17 cellular contexts compared by ENCODE assay signal in genomic region chr9:6194934-6195333, GRCh38. TPM values are rescaled to one million over a fixed set of nuclear protein-coding genes. Genes with fewer than 3 reads are reported as not detected.
DNase-seq lines count a peak whose midpoint lies in the region; ATAC-seq and TF ChIP-seq lines count a peak whose summit lies in the region.
"Had no signal": no experiment of that assay in that cellular context is flagged by ENCODE, and none has a peak within 500 bp of the region (broad histone marks: within the 10 kb centered on the region; RNA-seq: fewer than 3 reads in every experiment).

No MANE protein-coding gene starts in this region.

- no peaks in the 10 kb centered on the region; the same call in 1 of the 2 replicates for H3K9me3 ChIP-seq in OCI-LY3 (ENCODE audit: insufficient read depth, low read length)
- H3K9me3 ChIP-seq in T-helper 17 cell (ENCODE audit: control insufficient read depth, low read length, poor library complexity, severe bottlenecking) = no peaks in the 10 kb centered on the region
- H3K9me3 ChIP-seq: heart right ventricle, left ventricle myocardium inferior, neutrophil, testis had no signal

- peaks cover 71% of the 10 kb centered on the region for H3K27me3 Mint-ChIP-seq in T-helper 17 cell

- H3K4me3 ChIP-seq in AG10803 (ENCODE audit: low read length) (no peak overlapping the region), GM12865 (ENCODE audit: low read depth, low read length) (no peak overlapping the region), OCI-LY3 (ENCODE audit: low read length) (no peak overlapping the region), fibroblast of pulmonary artery (replicated peaks; ENCODE audit: low read depth, low read length) (no peak overlapping the region)
- H3K4me3 ChIP-seq: GM12878, heart right ventricle, left ventricle myocardium inferior, testis had no signal

- H3K36me3 ChIP-seq in OCI-LY3 (replicated peaks; ENCODE audit: low read depth, low read length) = no peaks in the 10 kb centered on the region
- H3K36me3 ChIP-seq: heart right ventricle, left ventricle myocardium inferior, neutrophil had no signal

- no peak overlapping the region for H3K4me2 ChIP-seq in OCI-LY3 (ENCODE audit: low read length)

- H3K4me1 Mint-ChIP-seq in T-helper 17 cell = peaks cover 4% of the 10 kb centered on the region

- DNase-seq in AG10803 (ENCODE audit: low read depth) = no peak
- DNase-seq in GM12865 (ENCODE audit: low read depth) = peak; percentile 22
- DNase-seq in fibroblast of pulmonary artery (ENCODE audit: low read depth) = no peak
- no peak for DNase-seq in NCI-H2081 treated with DMSO at 0.1 percent for 48 hours (lab: John Stamatoyannopoulos, UW)
- no peak for DNase-seq in T-helper 17 cell
- DNase-seq in SK-N-DZ (ENCODE audit: low spot score) = no peak
- DNase-seq: activated T-cell treated with anti-CD3 and anti-CD28 coated beads, Interleukin-2, amount 50 U/mL, for 4 hours; heart right ventricle; left ventricle myocardium inferior; NCI-H774; small intestine; testis had no signal

- H3K9ac ChIP-seq in OCI-LY3 (ENCODE audit: low read length) = no peak overlapping the region

- H3K27ac Mint-ChIP-seq in T-helper 17 cell = no peak overlapping the region

- peaks cover 3% of the 10 kb centered on the region for H3K36me3 Mint-ChIP-seq in T-helper 17 cell (ENCODE audit: low read depth)

- TF ChIP-seq CTCF in AG10803 (conservative IDR thresholded peaks at IDR 0.05; ENCODE audit: low read length) (peak; percentile 39), GM12865 (IDR thresholded peaks at IDR 0.05; ENCODE audit: insufficient read depth, low read depth, low read length, missing control alignments) (peak; percentile 23), OCI-LY3 (IDR thresholded peaks at IDR 0.05; ENCODE audit: low read depth, low read length) (peak; percentile 28), fibroblast of pulmonary artery (IDR thresholded peaks at IDR 0.05; ENCODE audit: low read length, missing control alignments) (peak; percentile 42)

- no peaks in the 10 kb centered on the region for H4K20me1 ChIP-seq in OCI-LY3 (ENCODE audit: insufficient read depth, low read length)

- ATAC-seq in HG02885 (IDR thresholded peaks at IDR 0.05; ENCODE audit: poor library complexity, unreplicated experiment) (no peak), T-helper 17 cell (no peak)
- ATAC-seq: activated T-cell treated with anti-CD3 and anti-CD28 coated beads, Interleukin-2, amount 50 U/mL, for 4 hours; GM12878; heart right ventricle had no signal

- no peaks in the 10 kb centered on the region for H3K79me2 ChIP-seq in OCI-LY3 (ENCODE audit: low read length)

- no peak overlapping the region for H3K4me3 Mint-ChIP-seq in T-helper 17 cell
- H3K4me3 Mint-ChIP-seq: activated T-cell treated with anti-CD3 and anti-CD28 coated beads, Interleukin-2, amount 50 U/mL, for 4 hours had no signal

- H3K27ac ChIP-seq in OCI-LY3 (ENCODE audit: low read length) = no peak overlapping the region
- H3K27ac ChIP-seq: heart right ventricle, left ventricle myocardium inferior, neutrophil, testis had no signal

- no peaks in the 10 kb centered on the region; the same call in 1 of the 2 replicates for H3K4me1 ChIP-seq in OCI-LY3 (ENCODE audit: low read length)
- H3K4me1 ChIP-seq: testis had no signal

- H3K27me3 ChIP-seq in OCI-LY3 (ENCODE audit: low read depth, low read length) = no peaks in the 10 kb centered on the region
- H3K27me3 ChIP-seq: heart right ventricle, testis had no signal

- no peak overlapping the region for H2AFZ ChIP-seq in OCI-LY3 (ENCODE audit: low read depth, low read length)

RNA-seq across cellular contexts. Expression of gene IL33, which starts 20.7 kb away (rescaled TPM):
- not detected for total RNA-seq in T-helper 17 cell
- polyA plus RNA-seq in SK-N-DZ (2014; cell fraction: cytosol; rRNA removed) = not detected in 2 replicates
- polyA plus RNA-seq in SK-N-DZ (2014; cell fraction: nucleus; rRNA removed) = not detected in 2 replicates
- total RNA-seq: activated T-cell treated with anti-CD3 and anti-CD28 coated beads, Interleukin-2, amount 50 U/mL, for 4 hours; GM12878; H4 had no signal
- polyA plus RNA-seq: GM12878 had no signal
